In the genomic region with DNA sequence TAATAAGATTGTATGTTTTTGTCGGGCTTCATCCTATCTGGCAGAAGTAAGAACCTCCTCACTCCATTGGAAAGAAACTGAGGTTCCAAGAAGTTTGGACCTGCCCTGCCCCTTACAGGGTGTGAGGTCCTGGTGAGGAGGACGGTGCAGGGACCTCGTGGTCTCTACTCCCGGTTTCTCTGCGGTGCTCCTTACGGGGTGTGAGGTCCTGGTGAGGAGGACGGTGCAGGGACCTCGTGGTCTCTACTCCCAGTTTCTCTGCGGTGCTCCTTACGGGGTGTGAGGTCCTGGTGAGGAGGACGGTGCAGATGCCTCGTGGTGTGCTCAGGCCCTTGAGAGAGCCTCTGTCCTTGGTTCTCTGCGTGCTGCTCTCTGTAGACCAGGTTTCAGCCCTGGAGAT, we compare ENCODE assay signal across 2 cellular contexts.
TF ChIP-seq lines count a peak whose summit lies in the region.

No MANE protein-coding gene starts in this region.

TF ChIP-seq in GM12891, 5 proteins besides CTCF, POLR2A, EP300 and RAD21:
- TF ChIP-seq POU2F2 (IDR thresholded peaks at IDR 0.05; ENCODE audit: low read depth, low read length) (no peak), POLR2AphosphoS5 (IDR thresholded peaks at IDR 0.05; ENCODE audit: low read depth, low read length) (no peak), SPI1 (IDR thresholded peaks at IDR 0.05; ENCODE audit: low read depth, low read length) (no peak), TAF1 (IDR thresholded peaks at IDR 0.05; ENCODE audit: low read depth, low read length) (no peak), PAX5 (IDR thresholded peaks at IDR 0.05; ENCODE audit: insufficient read depth, low read length, severe bottlenecking) (no peak)

TF ChIP-seq in HepG2, 621 proteins besides CTCF, POLR2A, EP300 and RAD21:
- TF ChIP-seq EHMT2 (IDR thresholded peaks at IDR 0.05; ENCODE audit: borderline replicate concordance, low read depth, low read length) (no peak), ZFP90 (CRISPR knock-in tag; IDR thresholded peaks at IDR 0.05; ENCODE audit: borderline replicate concordance) (no peak), CEBPB (IDR thresholded peaks at IDR 0.05; ENCODE audit: borderline replicate concordance, low read depth, low read length) (no peak), PHF5A (CRISPR knock-in tag; IDR thresholded peaks at IDR 0.05; ENCODE audit: low read depth, unreplicated experiment) (no peak), RFX1 (IDR thresholded peaks at IDR 0.05) (no peak), FOXM1 (CRISPR knock-in tag; IDR thresholded peaks at IDR 0.05) (no peak), FOXK1 (CRISPR knock-in tag; IDR thresholded peaks at IDR 0.05; ENCODE audit: borderline replicate concordance, low read depth) (no peak), NFIB (CRISPR knock-in tag; IDR thresholded peaks at IDR 0.05; ENCODE audit: borderline replicate concordance) (no peak)
- TF ChIP-seq, protein P1, sequence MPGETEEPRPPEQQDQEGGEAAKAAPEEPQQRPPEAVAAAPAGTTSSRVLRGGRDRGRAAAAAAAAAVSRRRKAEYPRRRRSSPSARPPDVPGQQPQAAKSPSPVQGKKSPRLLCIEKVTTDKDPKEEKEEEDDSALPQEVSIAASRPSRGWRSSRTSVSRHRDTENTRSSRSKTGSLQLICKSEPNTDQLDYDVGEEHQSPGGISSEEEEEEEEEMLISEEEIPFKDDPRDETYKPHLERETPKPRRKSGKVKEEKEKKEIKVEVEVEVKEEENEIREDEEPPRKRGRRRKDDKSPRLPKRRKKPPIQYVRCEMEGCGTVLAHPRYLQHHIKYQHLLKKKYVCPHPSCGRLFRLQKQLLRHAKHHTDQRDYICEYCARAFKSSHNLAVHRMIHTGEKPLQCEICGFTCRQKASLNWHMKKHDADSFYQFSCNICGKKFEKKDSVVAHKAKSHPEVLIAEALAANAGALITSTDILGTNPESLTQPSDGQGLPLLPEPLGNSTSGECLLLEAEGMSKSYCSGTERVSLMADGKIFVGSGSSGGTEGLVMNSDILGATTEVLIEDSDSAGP (CRISPR knock-in tag; IDR thresholded peaks at IDR 0.05; ENCODE audit: borderline replicate concordance): no peak
- TF ChIP-seq, protein P2, sequence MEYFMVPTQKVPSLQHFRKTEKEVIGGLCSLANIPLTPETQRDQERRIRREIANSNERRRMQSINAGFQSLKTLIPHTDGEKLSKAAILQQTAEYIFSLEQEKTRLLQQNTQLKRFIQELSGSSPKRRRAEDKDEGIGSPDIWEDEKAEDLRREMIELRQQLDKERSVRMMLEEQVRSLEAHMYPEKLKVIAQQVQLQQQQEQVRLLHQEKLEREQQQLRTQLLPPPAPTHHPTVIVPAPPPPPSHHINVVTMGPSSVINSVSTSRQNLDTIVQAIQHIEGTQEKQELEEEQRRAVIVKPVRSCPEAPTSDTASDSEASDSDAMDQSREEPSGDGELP (IDR thresholded peaks at IDR 0.05; ENCODE audit: borderline replicate concordance, low read depth): no peak
